Comparison of ENCODE assay signal across 24 cellular contexts in the genomic region with DNA sequence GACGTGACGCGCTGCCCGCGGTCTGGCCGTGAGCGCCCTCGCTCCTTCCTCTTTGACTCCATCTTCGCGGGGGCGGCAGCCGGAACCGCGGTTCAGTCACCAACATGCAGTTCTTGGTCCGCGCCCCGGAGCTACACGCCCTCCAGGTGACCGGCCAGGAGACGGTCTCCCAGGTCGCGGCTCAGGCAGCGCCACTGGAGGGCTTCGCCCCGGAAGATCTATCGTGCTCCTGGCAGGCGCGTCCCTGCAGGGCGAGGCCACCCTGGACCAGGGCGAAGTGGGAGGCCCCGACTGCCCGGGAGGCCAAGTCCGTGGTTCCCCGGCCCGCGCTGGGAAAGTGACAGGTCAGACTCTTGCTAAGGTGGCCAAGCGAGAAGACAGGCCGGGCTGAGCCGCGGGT. TPM values are rescaled to one million over a fixed set of nuclear protein-coding genes. Genes with fewer than 3 reads are reported as not detected.
DNase-seq lines count a peak whose midpoint lies in the region; ATAC-seq, FAIRE-seq and TF ChIP-seq lines count a peak whose summit lies in the region.
"Had no signal": no experiment of that assay in that cellular context is flagged by ENCODE, and none has a peak within 500 bp of the region (broad histone marks: within the 10 kb centered on the region; RNA-seq: fewer than 3 reads in every experiment).

No MANE protein-coding gene starts in this region.

- no peak overlapping the region for H3K4ac ChIP-seq in H9 (ENCODE audit: low read depth, low read length)

- TF ChIP-seq EP300 in K562 (IDR thresholded peaks at IDR 0.05; ENCODE audit: low read length) = no peak

- peaks cover 43 to 47% (median 46%) of the 10 kb centered on the region in 3 experiments for H3K36me3 Mint-ChIP-seq in H9 (ENCODE audit: insufficient read depth in 1 of 3, low read depth in 3 of 3)

- peaks cover 3% of the 10 kb centered on the region for H3K79me1 ChIP-seq in H9 (ENCODE audit: insufficient read depth, low read depth, low read length, poor library complexity, severe bottlenecking)

- H3K4me2 ChIP-seq in H9 (ENCODE audit: insufficient read depth, insufficient read length, low read length) = no peak overlapping the region
- no peak overlapping the region; the same call in 1 of the 2 replicates for H3K4me2 ChIP-seq in K562 (ENCODE audit: insufficient read depth, low read length)
- no peak overlapping the region for H3K4me2 ChIP-seq in osteoblast (ENCODE audit: insufficient read depth, low read length)
- H3K4me2 ChIP-seq: BLaER1, KMS-11 had no signal

- H2BK120ac ChIP-seq in H9 (ENCODE audit: low read depth, low read length, poor library complexity, severe bottlenecking) = no peak overlapping the region

- no peak overlapping the region for H3K23ac ChIP-seq in H9 (ENCODE audit: insufficient read length, low read depth, low read length)

- H2AFZ ChIP-seq in H9 (ENCODE audit: low read length) (no peak overlapping the region), K562 (ENCODE audit: low read depth, low read length) (no peak overlapping the region), osteoblast (ENCODE audit: low read length) (no peak overlapping the region)
- H2AFZ ChIP-seq: GM23248 had no signal

- peak overlapping the region in 1 of 2 experiments; percentile 15; a peak in 1 of 5 replicates for H3K4me3 Mint-ChIP-seq in H9
- H3K4me3 Mint-ChIP-seq: CD4-positive, alpha-beta T cell had no signal

- BruUV-seq in K562 (replicated peaks; lab: Mats Ljungman, UMichigan) = no TSS peak

- H3K9ac ChIP-seq in H9 (ENCODE audit: extremely low read depth, insufficient read length, low read length) (no peak overlapping the region), K562 (ENCODE audit: insufficient read depth in 1 of 2, low read depth in 2 of 2, low read length in 2 of 2) (no peak overlapping the region)
- H3K9ac ChIP-seq: BLaER1, GM23248, KMS-11 had no signal

- H3K27me3 Mint-ChIP-seq in H9 (ENCODE audit: low read depth) = no peaks in the 10 kb centered on the region
- H3K27me3 Mint-ChIP-seq: CD4-positive, alpha-beta T cell had no signal

- no peak overlapping the region for H4K5ac ChIP-seq in H9 (ENCODE audit: insufficient read length, low read depth, low read length)

- H3K23me2 ChIP-seq in H9 (ENCODE audit: insufficient read length, low read depth, low read length, poor library complexity, severe bottlenecking) = peaks cover 6% of the 10 kb centered on the region

- no peak overlapping the region for H2BK15ac ChIP-seq in H9 (ENCODE audit: low read depth, low read length)

- TF ChIP-seq POLR2A in K562 (conservative IDR thresholded peaks at IDR 0.05) = no peak

- intact Hi-C loops in K562 (cut with micrococcal nuclease) = no loop called here

- no CpG with 5 or more reads among the region's 40 CpGs for WGBS in H9 (ENCODE audit: extremely low coverage, insufficient read length, low lambda C conversion rate)
- WGBS in K562 (ENCODE audit: insufficient coverage, low coverage, missing lambda C conversion rate) = 5% methylated on average over 30 of the region's 40 CpGs

- H3K9me3 Mint-ChIP-seq in H9 = no peaks in the 10 kb centered on the region; a peak in 1 of 5 replicates

- FAIRE-seq in K562 (lab: Jason Lieb, UNC) = no peak
- FAIRE-seq: GM12891 had no signal

- H3K4me1 Mint-ChIP-seq in H9 = peaks cover 40 to 42% of the 10 kb centered on the region in 2 experiments

- TF ChIP-seq CTCF in H9 (conservative IDR thresholded peaks at IDR 0.05) (no peak), K562 (IDR thresholded peaks at IDR 0.05 in 2 of 3, conservative IDR thresholded peaks at IDR 0.05 in 1 of 3; ENCODE audit: insufficient read depth in 2 of 3, low read depth in 1 of 3, low read length in 3 of 3) (no peak), osteoblast (IDR thresholded peaks at IDR 0.05; ENCODE audit: extremely low read depth, low read depth, low read length) (no peak)

- H2AK5ac ChIP-seq in H9 (ENCODE audit: insufficient read length, low read length) = no peak overlapping the region

- H3K9me1 ChIP-seq in K562 (ENCODE audit: control insufficient read depth, insufficient read depth, low read length) = no peaks in the 10 kb centered on the region

- no peaks in the 10 kb centered on the region for H3K36me3 ChIP-seq in K562 (ENCODE audit: control insufficient read depth, insufficient read depth, low read length)
- no peaks in the 10 kb centered on the region for H3K36me3 ChIP-seq in osteoblast (ENCODE audit: insufficient read depth, low read length)
- H3K36me3 ChIP-seq: BLaER1, Peyer's patch had no signal

- DNase-seq in ELF-1 (ENCODE audit: low read depth, low spot score) (peak; percentile 68), H9 (peak; percentile 38), K562 (ENCODE audit: extremely low read depth in 1 of 4, low spot score in 3 of 4) (peak in 1 of 4 experiments; percentile 3), osteoblast (ENCODE audit: insufficient read length, low spot score, missing footprints) (peak; percentile 45), KG1 (lab: John Stamatoyannopoulos, UW) (no peak)
- DNase-seq: CD4-positive, alpha-beta T cell; COR-L47; DMS79 treated with DMSO at 0.1 percent for 48 hours; GM23248; NCI-H1105; NCI-H1694; NCI-H2081; NCI-H2171 treated with DMSO at 0.1 percent for 48 hours; NCI-H446; NCI-H526; Peyer's patch; Right ventricle myocardium superior had no signal

- peak overlapping the region; percentile 86 to 95 (median 95); a peak in 6 of 7 replicates for H3K27ac Mint-ChIP-seq in H9
- H3K27ac Mint-ChIP-seq: CD4-positive, alpha-beta T cell had no signal

- H4K91ac ChIP-seq in H9 (ENCODE audit: insufficient read length, low read depth, low read length) = no peak overlapping the region

- H3K18ac ChIP-seq in H9 (ENCODE audit: insufficient read length, low read depth, low read length) = peak overlapping the region; percentile 27

- H3K79me2 ChIP-seq in H9 (ENCODE audit: insufficient read depth, low read length) (peaks cover 9% of the 10 kb centered on the region; the same call in 1 of the 2 replicates), K562 (ENCODE audit: control insufficient read depth, insufficient read depth, low read length) (no peaks in the 10 kb centered on the region), osteoblast (ENCODE audit: insufficient read depth, low read length) (no peaks in the 10 kb centered on the region)

- H3K27me3 ChIP-seq in H9 (ENCODE audit: insufficient read depth, low read length) (no peaks in the 10 kb centered on the region), K562 (ENCODE audit: control insufficient read depth in 2 of 2, insufficient read depth in 2 of 2, low read length in 2 of 2) (peaks cover 0 to 19% of the 10 kb centered on the region in 2 experiments; a peak in 2 of 5 replicates), osteoblast (ENCODE audit: insufficient read depth, low read length) (no peaks in the 10 kb centered on the region)
- H3K27me3 ChIP-seq: BLaER1, Peyer's patch had no signal

- H3K4me3 ChIP-seq in K562 (no peak overlapping the region), osteoblast (ENCODE audit: insufficient read depth, low read length) (no peak overlapping the region)
- H3K4me3 ChIP-seq: BLaER1, GM23248, Peyer's patch had no signal

- no peak overlapping the region for H2BK20ac ChIP-seq in H9 (ENCODE audit: low read depth, low read length, poor library complexity, severe bottlenecking)

- no peak overlapping the region for H2BK5ac ChIP-seq in H9 (ENCODE audit: insufficient read length, low read length)

- no peak overlapping the region for H3K27ac ChIP-seq in H9 (ENCODE audit: insufficient read length, low read depth, low read length)
- H3K27ac ChIP-seq in K562 (ENCODE audit: extremely low read depth, low read depth, low read length) = no peak overlapping the region
- H3K27ac ChIP-seq in osteoblast (ENCODE audit: low read depth, low read length) = no peak overlapping the region
- H3K27ac ChIP-seq: BLaER1, GM23248, KMS-11, Peyer's patch had no signal

- H4K8ac ChIP-seq in H9 (replicated peaks; ENCODE audit: insufficient read length, low read depth, low read length) = no peak overlapping the region

- CTCF ChIA-PET in K562 (lab: Yijun Ruan, JAX; ENCODE audit: low intra/inter-chr PET ratio) = no interaction called here

- H3K9me3 ChIP-seq in H9 (ENCODE audit: control insufficient read depth, low read depth, low read length) = no peaks in the 10 kb centered on the region
- H3K9me3 ChIP-seq in K562 (replicated peaks; ENCODE audit: control insufficient read depth, insufficient read depth, low read depth, low read length) = no peaks in the 10 kb centered on the region
- no peaks in the 10 kb centered on the region for H3K9me3 ChIP-seq in osteoblast (ENCODE audit: low read depth, low read length)

- H4K20me1 ChIP-seq in H9 (ENCODE audit: control insufficient read depth, insufficient read depth, insufficient read length) (no peaks in the 10 kb centered on the region), K562 (replicated peaks; ENCODE audit: control insufficient read depth, insufficient read depth, low read length) (no peaks in the 10 kb centered on the region), osteoblast (ENCODE audit: insufficient read depth, low read length) (no peaks in the 10 kb centered on the region)
- H4K20me1 ChIP-seq: BLaER1 had no signal

- H2BK12ac ChIP-seq in H9 (ENCODE audit: insufficient read length, low read depth, low read length) = no peak overlapping the region

- TF ChIP-seq RAD21 in K562 (CRISPR knock-in tag; conservative IDR thresholded peaks at IDR 0.05 in 1 of 2, IDR thresholded peaks at IDR 0.05 in 1 of 2) = no peak

- no peak overlapping the region for H3K14ac ChIP-seq in H9 (ENCODE audit: insufficient read depth, low read length)

- POLR2A ChIA-PET in K562 (lab: Yijun Ruan, JAX) = no interaction called here

- ATAC-seq in K562 (peak; percentile 50; the same call in 2 of the 3 replicates), HG02840 (IDR thresholded peaks at IDR 0.05; ENCODE audit: low FRiP score, unreplicated experiment) (no peak), GM21515 (IDR thresholded peaks at IDR 0.05; ENCODE audit: unreplicated experiment) (no peak)

- in situ Hi-C loops in K562 (cut with MboI) = no loop called here

- H3K4me1 ChIP-seq in H9 (ENCODE audit: insufficient read depth, low read length) = peaks cover 3% of the 10 kb centered on the region; the same call in 1 of the 2 replicates
- H3K4me1 ChIP-seq in K562 (replicated peaks in 1 of 2; ENCODE audit: control insufficient read depth in 2 of 2, insufficient read depth in 2 of 2, low read length in 2 of 2) = peaks cover 0 to 6% of the 10 kb centered on the region in 2 experiments; a peak in 2 of 5 replicates
- peaks cover 13% of the 10 kb centered on the region for H3K4me1 ChIP-seq in osteoblast (ENCODE audit: insufficient read depth, low read length)
- H3K4me1 ChIP-seq: BLaER1, Peyer's patch had no signal

- H3T11ph ChIP-seq in H9 (ENCODE audit: low read length) = no peak overlapping the region

- no peak overlapping the region for H3K56ac ChIP-seq in H9 (ENCODE audit: insufficient read length, low read depth, low read length)

RNA-seq across cellular contexts. Expression of a gene that starts 2.9 kb away (rescaled TPM):
- total RNA-seq in H9 (2021) = 102 and 107 TPM in 2 replicates
- total RNA-seq in K562 (2011; cell fraction: chromatin; rRNA removed; ENCODE audit: low replicate concordance) = not detected in 2 replicates
- total RNA-seq in K562 (2011; cell fraction: nucleolus; rRNA removed) = not detected in 2 replicates
- not detected in 2 replicates for total RNA-seq in K562 (2011; cell fraction: nucleoplasm; rRNA removed)
- 0.12 TPM in 1 of 2 replicates, not detected in the other for total RNA-seq in K562 (2014; rRNA removed)
- not detected in 2 replicates for total RNA-seq in K562 (2014; rRNA removed; fragmentation: Illumina TruSeq; extraction: Trizol)
- not detected in 2 replicates for total RNA-seq in K562 (2015; rRNA removed; fragmentation: Illumina TruSeq; extraction: Trizol)
- 0.18 TPM in 1 of 2 replicates, not detected in the other for total RNA-seq in K562 (2021)
- polyA plus RNA-seq in K562 (2011; rRNA removed) = not detected in 2 replicates
- 0.04 TPM in 1 of 2 replicates, not detected in the other for polyA plus RNA-seq in K562 (2011; cell fraction: cytosol; rRNA removed)
- polyA plus RNA-seq in K562 (2011; cell fraction: nucleus; rRNA removed) = 0.08 TPM in 1 of 2 replicates, not detected in the other
- 0.05 and 0.29 TPM in 2 replicates for polyA plus RNA-seq in K562 (2012)
- polyA plus RNA-seq in K562 (2014; fragmentation: Illumina TruSeq; extraction: Trizol) = not detected in 2 replicates
- under 1 TPM in 1 of 2 experiments, not detected in 1; 0.03 TPM for polyA plus RNA-seq in K562 (2014; fragmentation: Nextera tagmentation; extraction: Ambion mirVana)
- polyA plus RNA-seq in K562 (2014; rRNA removed) = 0.16 TPM in 1 of 2 replicates, not detected in the other
- polyA minus RNA-seq in K562 (2011; rRNA and poly(A)+ RNA removed) = not detected in 2 replicates
- 3.3 TPM in 1 of 2 replicates, not detected in the other for polyA minus RNA-seq in K562 (2011; cell fraction: cytosol; rRNA and poly(A)+ RNA removed)
- polyA minus RNA-seq in K562 (2011; cell fraction: nucleus; rRNA and poly(A)+ RNA removed) = not detected in 2 replicates
- total RNA-seq in osteoblast = under 0.01 TPM in 1 of 2 replicates, not detected in the other
- total RNA-seq: CD4-positive, alpha-beta T cell; G401; GM23248; OCI-LY7; Peyer's patch; Right ventricle myocardium superior had no signal
- polyA plus RNA-seq: GM23248 had no signal

RNA-seq across cellular contexts. Expression of a gene that starts 32.8 kb away (rescaled TPM):
- total RNA-seq in H9 (2021) (not detected in 2 replicates), K562 (2014; rRNA removed) (not detected in 2 replicates), K562 (2014; rRNA removed; fragmentation: Illumina TruSeq; extraction: Trizol) (not detected in 2 replicates), K562 (2015; rRNA removed; fragmentation: Illumina TruSeq; extraction: Trizol) (not detected in 2 replicates), K562 (2021) (not detected in 2 replicates), osteoblast (not detected in 2 replicates)
- total RNA-seq in K562 (2011; cell fraction: chromatin; rRNA removed; ENCODE audit: low replicate concordance) = not detected in 2 replicates
- total RNA-seq in K562 (2011; cell fraction: nucleolus; rRNA removed) = not detected in 2 replicates
- not detected in 2 replicates for total RNA-seq in K562 (2011; cell fraction: nucleoplasm; rRNA removed)
- polyA plus RNA-seq in K562 (2011; rRNA removed) (not detected in 2 replicates), K562 (2014; fragmentation: Illumina TruSeq; extraction: Trizol) (not detected in 2 replicates), K562 (2014; fragmentation: Nextera tagmentation; extraction: Ambion mirVana) (under 1 TPM in 1 of 2 experiments, not detected in 1; 0.10 TPM), K562 (2014; rRNA removed) (not detected in 2 replicates)
- not detected in 2 replicates for polyA plus RNA-seq in K562 (2011; cell fraction: cytosol; rRNA removed)
- polyA plus RNA-seq in K562 (2011; cell fraction: nucleus; rRNA removed) = not detected in 2 replicates
- 0.10 TPM in 1 of 2 replicates, not detected in the other for polyA plus RNA-seq in K562 (2012)
- polyA minus RNA-seq in K562 (2011; rRNA and poly(A)+ RNA removed) = not detected in 2 replicates
- not detected in 2 replicates for polyA minus RNA-seq in K562 (2011; cell fraction: cytosol; rRNA and poly(A)+ RNA removed)
- not detected in 2 replicates for polyA minus RNA-seq in K562 (2011; cell fraction: nucleus; rRNA and poly(A)+ RNA removed)
- total RNA-seq: CD4-positive, alpha-beta T cell; G401; GM23248; OCI-LY7; Peyer's patch; Right ventricle myocardium superior had no signal
- polyA plus RNA-seq: GM23248 had no signal

Comparison
In these comparisons a context has a peak if more than half of its experiments do, and no peak if none do; other contexts are left out.
1. RNA of a gene that starts 2.9 kb away (total RNA-seq): 102 to 107 TPM in H9; 0.12 to 0.18 TPM in K562 and under 0.01 TPM in osteoblast; every median in the first group is over 10 times any median in the second.